Comparison of ENCODE assay signal across 1 cellular context in the genomic region with DNA sequence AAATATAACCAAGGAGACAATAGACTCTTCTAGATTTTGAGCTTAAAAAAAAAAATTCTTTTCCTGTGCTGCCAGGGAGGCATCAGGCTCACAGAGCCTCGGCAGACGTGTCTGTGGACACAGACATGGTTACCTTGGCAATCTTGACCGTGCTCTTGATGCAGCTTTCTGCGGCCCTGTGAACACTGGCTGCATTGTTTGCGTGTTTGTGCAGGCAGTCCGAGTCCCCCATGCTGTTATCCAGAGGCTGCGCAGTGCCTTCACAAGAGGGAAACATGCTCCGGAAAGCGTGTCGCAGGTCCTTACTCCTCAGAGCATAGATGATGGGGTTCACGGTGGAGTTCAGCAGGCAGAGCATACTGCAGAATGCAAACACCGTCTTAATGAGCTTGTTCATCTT.
A peak's percentile ranks its signal among the peaks of the same experiment; 100 is the strongest.
TF ChIP-seq lines count a peak whose summit lies in the region.

No MANE protein-coding gene starts in this region.

TF ChIP-seq in HepG2, 621 proteins besides CTCF, POLR2A, EP300 and RAD21:
- TF ChIP-seq ZBTB44 (CRISPR knock-in tag; IDR thresholded peaks at IDR 0.05) (no peak), ZNF766 (CRISPR knock-in tag; IDR thresholded peaks at IDR 0.05; ENCODE audit: borderline replicate concordance) (no peak), ZNF292 (CRISPR knock-in tag; IDR thresholded peaks at IDR 0.05; ENCODE audit: borderline replicate concordance, low read depth) (peak; percentile 32; the same call in 1 of the 2 replicates), ZNF660 (CRISPR knock-in tag; IDR thresholded peaks at IDR 0.05; ENCODE audit: borderline replicate concordance, low read depth) (no peak), NPAS2 (CRISPR knock-in tag; IDR thresholded peaks at IDR 0.05; ENCODE audit: borderline replicate concordance) (no peak), RCOR2 (CRISPR knock-in tag; IDR thresholded peaks at IDR 0.05) (no peak), SUZ12 (IDR thresholded peaks at IDR 0.05; ENCODE audit: low read depth, low read length) (no peak), ZC3H4 (CRISPR knock-in tag; IDR thresholded peaks at IDR 0.05; ENCODE audit: borderline replicate concordance) (no peak)
